Comparison of ENCODE assay signal across 8 cellular contexts in genomic region chr11:6682591-6682935, GRCh38. TPM values are rescaled to one million over a fixed set of nuclear protein-coding genes. Genes with fewer than 3 reads are reported as not detected.
DNase-seq lines count a peak whose midpoint lies in the region; ATAC-seq and TF ChIP-seq lines count a peak whose summit lies in the region.

No MANE protein-coding gene starts in this region.

- no peaks in the 10 kb centered on the region for H3K27me3 ChIP-seq in HCT116 (ENCODE audit: insufficient read depth, low read length)
- no peaks in the 10 kb centered on the region for H3K27me3 ChIP-seq in skeletal muscle tissue (ENCODE audit: control insufficient read depth in 3 of 3, insufficient read depth in 3 of 3, low read length in 3 of 3)

- CTCF ChIA-PET in HCT116 (lab: Charles Lee) (interaction anchor here (1.1 to 2.6 kb wide), 7 partner anchors 9 to 304 kb away, joined by 7 to 27 read pairs (median 16); partner anchors contain the start of gene TAF10), WTC11 (lab: Charles Lee) (interaction anchor here (0.7 to 2.1 kb wide), 15 partner anchors 11 to 303 kb away, joined by 3 to 12 read pairs (median 5); partner anchors contain the start of gene TAF10)

- no peaks in the 10 kb centered on the region for H3K9me2 ChIP-seq in HCT116 (ENCODE audit: insufficient read depth)

- ATAC-seq in HCT116 (no peak), WTC11 (no peak), left ventricle myocardium superior (peak; percentile 5)

- TF ChIP-seq CTCF in C4-2B (conservative IDR thresholded peaks at IDR 0.05) (no peak), HCT116 (IDR thresholded peaks at IDR 0.05 in 2 of 3, conservative IDR thresholded peaks at IDR 0.05 in 1 of 3; ENCODE audit: borderline replicate concordance in 1 of 3, insufficient read depth in 1 of 3, low read depth in 2 of 3, low read length in 2 of 3) (no peak), WTC11 (IDR thresholded peaks at IDR 0.05) (no peak)

- H3K4me2 ChIP-seq in HCT116 (ENCODE audit: low read length): peak overlapping the region; percentile 94

- H3K36me3 ChIP-seq in HCT116 (ENCODE audit: control insufficient read depth in 1 of 2, insufficient read depth in 2 of 2, low read length in 2 of 2) (peaks cover 13 to 14% of the 10 kb centered on the region in 2 experiments), skeletal muscle tissue (ENCODE audit: control insufficient read depth in 3 of 3, insufficient read depth in 3 of 3, low read length in 3 of 3) (peaks cover 0 to 12% (median 4%) of the 10 kb centered on the region in 3 donors)

- intact Hi-C loops in HCT116 (cut with micrococcal nuclease): loop anchor here (2.0 kb wide), 1 partner anchor 78 kb away; no protein-coding TSS in a partner anchor
- intact Hi-C loops in left ventricle myocardium superior (cut with micrococcal nuclease): loop anchor here (2.0 kb wide), 1 partner anchor 70 kb away; the partner anchor contains the start of gene TAF10

- H3K9me3 Mint-ChIP-seq in WTC11: peaks cover 10% of the 10 kb centered on the region

- TSS peak; percentile 74 for BruUV-seq in HCT116 (replicated peaks; lab: Mats Ljungman, UMichigan)

- H4K20me1 ChIP-seq in HCT116 (ENCODE audit: insufficient read depth): no peaks in the 10 kb centered on the region

- no peak for TF ChIP-seq RAD21 in HCT116 (IDR thresholded peaks at IDR 0.05; ENCODE audit: low read depth)

- TF ChIP-seq POLR2A in HCT116 (IDR thresholded peaks at IDR 0.05; ENCODE audit: borderline replicate concordance, extremely low read depth, insufficient read depth, insufficient read length): no peak

- peak overlapping the region; percentile 99 for H3K4me3 Mint-ChIP-seq in WTC11

- POLR2A ChIA-PET in HCT116 (lab: Charles Lee): interaction anchor here (1.0 to 1.3 kb wide), 4 partner anchors 10 to 78 kb away, joined by 3 to 7 read pairs (median 4); partner anchors contain the start of gene ILK
- POLR2A ChIA-PET in WTC11 (lab: Charles Lee): interaction anchor here (1.1 to 1.8 kb wide), 4 partner anchors 8 to 201 kb away, joined by 3 to 11 read pairs (median 4); partner anchors contain the start of genes ARFIP2, TIMM10B and TPP1

- H3K9ac ChIP-seq in HCT116 (ENCODE audit: low read length): peak overlapping the region; percentile 98
- H3K9ac ChIP-seq in skeletal muscle tissue (ENCODE audit: low read depth in 1 of 3, low read length in 3 of 3): peak overlapping the region; percentile 79 to 94 (median 81)

- DNase-seq in HCT116 (ENCODE audit: low read depth, low spot score): no peak
- no peak for DNase-seq in WTC11 (ENCODE audit: low spot score)
- DNase-seq in left ventricle myocardium superior: no peak
- DNase-seq in NCI-H510A treated with DMSO at 0.1 percent for 48 hours (lab: John Stamatoyannopoulos, UW): no peak
- DNase-seq in HuH-7.5 (ENCODE audit: low spot score): no peak
- no peak for DNase-seq in NCI-H524 treated with DMSO at 0.1 percent for 48 hours (lab: John Stamatoyannopoulos, UW)

- no peaks in the 10 kb centered on the region for H3K9me3 ChIP-seq in HCT116 (ENCODE audit: control insufficient read depth in 1 of 2, insufficient read depth in 1 of 2, low read depth in 1 of 2, low read length in 2 of 2)
- no peaks in the 10 kb centered on the region for H3K9me3 ChIP-seq in skeletal muscle tissue (ENCODE audit: control insufficient read depth in 3 of 3, low read length in 3 of 3)

- peaks cover 34% of the 10 kb centered on the region for H3K4me1 Mint-ChIP-seq in WTC11

- H3K27ac Mint-ChIP-seq in WTC11: peak overlapping the region; percentile 100

- no peaks in the 10 kb centered on the region; the same call in none of the 2 replicates for H3K27me3 Mint-ChIP-seq in WTC11 (ENCODE audit: low read depth)

- H3K36me3 Mint-ChIP-seq in WTC11: peaks cover 24% of the 10 kb centered on the region

- peak overlapping the region; percentile 90 for H3K27ac ChIP-seq in C4-2B
- peak overlapping the region; percentile 66 for H3K27ac ChIP-seq in HCT116 (ENCODE audit: low read depth, low read length)
- peak overlapping the region; percentile 81 for H3K27ac ChIP-seq in skeletal muscle tissue (ENCODE audit: low read depth, low read length)

- RAD21 ChIA-PET in HCT116 (lab: Charles Lee; ENCODE audit: low non-redundant PET in 1 of 2, low total read pairs in 2 of 2, uncharacterized antibody in 2 of 2, unreplicated experiment in 2 of 2): interaction anchor here (1.1 to 1.3 kb wide), 2 partner anchors 151 to 201 kb away, joined by 3 to 6 read pairs; partner anchors contain the start of genes ARFIP2 (in 1 of the 2) and TIMM10B (in 1 of the 2)

- H3K4me1 ChIP-seq in HCT116 (ENCODE audit: control insufficient read depth in 1 of 2, insufficient read depth in 2 of 2, low read length in 2 of 2): peaks cover 7 to 15% of the 10 kb centered on the region in 2 experiments; a peak in 3 of 4 replicates
- peaks cover 10 to 17% (median 12%) of the 10 kb centered on the region in 3 donors for H3K4me1 ChIP-seq in skeletal muscle tissue (ENCODE audit: control insufficient read depth in 3 of 3, insufficient read depth in 3 of 3, low read length in 3 of 3)

- H3K79me2 ChIP-seq in HCT116 (ENCODE audit: insufficient read depth, low read length): peaks cover 26% of the 10 kb centered on the region

- peak overlapping the region; percentile 71 to 92 for H3K4me3 ChIP-seq in HCT116 (replicated peaks in 1 of 2; ENCODE audit: low read depth in 1 of 2, low read length in 2 of 2)
- peak overlapping the region; percentile 83 to 98 (median 95) for H3K4me3 ChIP-seq in skeletal muscle tissue (ENCODE audit: low read length in 3 of 3)

- H2AFZ ChIP-seq in HCT116 (ENCODE audit: low read depth, low read length, poor library complexity, severe bottlenecking): no peak overlapping the region

TF ChIP-seq in HCT116, 20 proteins besides CTCF, POLR2A, EP300 and RAD21 (continues in another document):
- TF ChIP-seq ZBTB33 (IDR thresholded peaks at IDR 0.05; ENCODE audit: extremely low read depth, insufficient replicate concordance, low read length): no peak

TF ChIP-seq in WTC11, 78 proteins besides CTCF, POLR2A, EP300 and RAD21 (continues in another document):
- TF ChIP-seq ZNF425 (CRISPR knock-in tag; conservative IDR thresholded peaks at IDR 0.05): no peak
- no peak for TF ChIP-seq NR1H2 (CRISPR knock-in tag; IDR thresholded peaks at IDR 0.05)
- no peak for TF ChIP-seq CREB1 (CRISPR knock-in tag; IDR thresholded peaks at IDR 0.05)
- TF ChIP-seq, protein P1, sequence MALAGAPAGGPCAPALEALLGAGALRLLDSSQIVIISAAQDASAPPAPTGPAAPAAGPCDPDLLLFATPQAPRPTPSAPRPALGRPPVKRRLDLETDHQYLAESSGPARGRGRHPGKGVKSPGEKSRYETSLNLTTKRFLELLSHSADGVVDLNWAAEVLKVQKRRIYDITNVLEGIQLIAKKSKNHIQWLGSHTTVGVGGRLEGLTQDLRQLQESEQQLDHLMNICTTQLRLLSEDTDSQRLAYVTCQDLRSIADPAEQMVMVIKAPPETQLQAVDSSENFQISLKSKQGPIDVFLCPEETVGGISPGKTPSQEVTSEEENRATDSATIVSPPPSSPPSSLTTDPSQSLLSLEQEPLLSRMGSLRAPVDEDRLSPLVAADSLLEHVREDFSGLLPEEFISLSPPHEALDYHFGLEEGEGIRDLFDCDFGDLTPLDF (CRISPR knock-in tag; IDR thresholded peaks at IDR 0.05): no peak
- TF ChIP-seq ZNF416 (CRISPR knock-in tag; IDR thresholded peaks at IDR 0.05): no peak
- TF ChIP-seq, protein P2, sequence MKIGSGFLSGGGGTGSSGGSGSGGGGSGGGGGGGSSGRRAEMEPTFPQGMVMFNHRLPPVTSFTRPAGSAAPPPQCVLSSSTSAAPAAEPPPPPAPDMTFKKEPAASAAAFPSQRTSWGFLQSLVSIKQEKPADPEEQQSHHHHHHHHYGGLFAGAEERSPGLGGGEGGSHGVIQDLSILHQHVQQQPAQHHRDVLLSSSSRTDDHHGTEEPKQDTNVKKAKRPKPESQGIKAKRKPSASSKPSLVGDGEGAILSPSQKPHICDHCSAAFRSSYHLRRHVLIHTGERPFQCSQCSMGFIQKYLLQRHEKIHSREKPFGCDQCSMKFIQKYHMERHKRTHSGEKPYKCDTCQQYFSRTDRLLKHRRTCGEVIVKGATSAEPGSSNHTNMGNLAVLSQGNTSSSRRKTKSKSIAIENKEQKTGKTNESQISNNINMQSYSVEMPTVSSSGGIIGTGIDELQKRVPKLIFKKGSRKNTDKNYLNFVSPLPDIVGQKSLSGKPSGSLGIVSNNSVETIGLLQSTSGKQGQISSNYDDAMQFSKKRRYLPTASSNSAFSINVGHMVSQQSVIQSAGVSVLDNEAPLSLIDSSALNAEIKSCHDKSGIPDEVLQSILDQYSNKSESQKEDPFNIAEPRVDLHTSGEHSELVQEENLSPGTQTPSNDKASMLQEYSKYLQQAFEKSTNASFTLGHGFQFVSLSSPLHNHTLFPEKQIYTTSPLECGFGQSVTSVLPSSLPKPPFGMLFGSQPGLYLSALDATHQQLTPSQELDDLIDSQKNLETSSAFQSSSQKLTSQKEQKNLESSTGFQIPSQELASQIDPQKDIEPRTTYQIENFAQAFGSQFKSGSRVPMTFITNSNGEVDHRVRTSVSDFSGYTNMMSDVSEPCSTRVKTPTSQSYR (CRISPR knock-in tag; IDR thresholded peaks at IDR 0.05): no peak
- no peak for TF ChIP-seq ZNF219 (CRISPR knock-in tag; IDR thresholded peaks at IDR 0.05; ENCODE audit: borderline replicate concordance)
- no peak for TF ChIP-seq ZBTB21 (CRISPR knock-in tag; IDR thresholded peaks at IDR 0.05; ENCODE audit: borderline replicate concordance)
- TF ChIP-seq ELF4 (CRISPR knock-in tag; IDR thresholded peaks at IDR 0.05; ENCODE audit: low read depth): no peak

RNA-seq across cellular contexts. Expression of gene MRPL17, which starts 0.6 kb away (rescaled TPM):
- total RNA-seq in HCT116 (2021; ENCODE audit: unreplicated experiment) (75.0 TPM), WTC11 (2021) (68.1 to 77.1 TPM (median 70.1 TPM) in 3 replicates), left ventricle myocardium superior (49.7 TPM), skeletal muscle tissue (33.9 TPM)
- polyA plus RNA-seq in HCT116 (2012): 89.4 and 109 TPM in 2 replicates

RNA-seq across cellular contexts. Expression of gene DCHS1, which starts 27.0 kb away (rescaled TPM):
- total RNA-seq in HCT116 (2021; ENCODE audit: unreplicated experiment) (0.30 TPM), WTC11 (2021) (11.5 to 14.2 TPM (median 12.6 TPM) in 3 replicates), left ventricle myocardium superior (8.8 TPM), skeletal muscle tissue (39.1 TPM)
- polyA plus RNA-seq in HCT116 (2012): 0.26 and 0.30 TPM in 2 replicates
